In genomic region chr5:45772402-45772801, GRCh38 we compare ENCODE assay signal across 21 cellular contexts.
DNase-seq lines count a peak whose midpoint lies in the region; ATAC-seq, FAIRE-seq and TF ChIP-seq lines count a peak whose summit lies in the region.
"Had no signal": no experiment of that assay in that cellular context is flagged by ENCODE, and none has a peak within 500 bp of the region (broad histone marks: within the 10 kb centered on the region; RNA-seq: fewer than 3 reads in every experiment).

No MANE protein-coding gene starts in this region.

- no peaks in the 10 kb centered on the region for H3K27me3 Mint-ChIP-seq in GM23338 (ENCODE audit: insufficient read depth, low read depth, poor library complexity)
- H3K27me3 Mint-ChIP-seq: CD4-positive, alpha-beta memory T cell had no signal

- TF ChIP-seq CTCF in GM23338 (conservative IDR thresholded peaks at IDR 0.05; ENCODE audit: low read depth in 2 of 2): no peak
- no peak for TF ChIP-seq CTCF in OCI-LY3 (IDR thresholded peaks at IDR 0.05; ENCODE audit: low read depth, low read length)
- TF ChIP-seq CTCF in vagina (IDR thresholded peaks at IDR 0.05): no peak

- no peak overlapping the region for H3K4me3 ChIP-seq in GM23338
- no peak overlapping the region for H3K4me3 ChIP-seq in OCI-LY3 (ENCODE audit: low read length)
- no peak overlapping the region for H3K4me3 ChIP-seq in vagina
- H3K4me3 ChIP-seq: BLaER1, GM23248 had no signal

- no peak for TF ChIP-seq POLR2A in GM12892 (IDR thresholded peaks at IDR 0.05; ENCODE audit: low read depth, low read length)
- TF ChIP-seq POLR2A in vagina (IDR thresholded peaks at IDR 0.05): no peak

- no peaks in the 10 kb centered on the region for H3K9me3 Mint-ChIP-seq in GM23338

- H3F3A ChIP-seq in GM23338 (replicated peaks; ENCODE audit: low read depth): no peaks in the 10 kb centered on the region

- H2AFZ ChIP-seq in GM23338 (peak overlapping the region; percentile 87; the same call in 1 of the 2 replicates), OCI-LY3 (ENCODE audit: low read depth, low read length) (no peak overlapping the region)
- H2AFZ ChIP-seq: GM23248 had no signal

- H3K27me3 ChIP-seq in GM23338 (ENCODE audit: insufficient read depth): no peaks in the 10 kb centered on the region
- H3K27me3 ChIP-seq in OCI-LY3 (ENCODE audit: low read depth, low read length): no peaks in the 10 kb centered on the region
- no peaks in the 10 kb centered on the region for H3K27me3 ChIP-seq in vagina
- H3K27me3 ChIP-seq: BLaER1 had no signal

- H3K27ac Mint-ChIP-seq in GM23338: no peak overlapping the region
- H3K27ac Mint-ChIP-seq: CD14-positive monocyte; CD4-positive, alpha-beta memory T cell; HFFc6 had no signal

- H3K4me1 Mint-ChIP-seq in GM23338: no peaks in the 10 kb centered on the region
- H3K4me1 Mint-ChIP-seq: CD14-positive monocyte; CD4-positive, alpha-beta memory T cell had no signal

- no peaks in the 10 kb centered on the region for H3K36me3 Mint-ChIP-seq in GM23338 (ENCODE audit: low read depth)
- H3K36me3 Mint-ChIP-seq: CD14-positive monocyte; CD4-positive, alpha-beta memory T cell had no signal

- no peaks in the 10 kb centered on the region for H3K36me3 ChIP-seq in GM23338 (ENCODE audit: insufficient read depth)
- no peaks in the 10 kb centered on the region for H3K36me3 ChIP-seq in OCI-LY3 (replicated peaks; ENCODE audit: low read depth, low read length)
- no peaks in the 10 kb centered on the region for H3K36me3 ChIP-seq in vagina
- H3K36me3 ChIP-seq: BLaER1 had no signal

- ATAC-seq in GM23338 (no peak), GM19455 (IDR thresholded peaks at IDR 0.05; ENCODE audit: unreplicated experiment) (no peak)
- ATAC-seq: HCT116 had no signal

- no peak overlapping the region for H3K27ac ChIP-seq in GM23338 (ENCODE audit: low read depth)
- H3K27ac ChIP-seq in OCI-LY3 (ENCODE audit: low read length): no peak overlapping the region
- no peak overlapping the region for H3K27ac ChIP-seq in vagina
- H3K27ac ChIP-seq: BLaER1, GM23248, KMS-11 had no signal

- H4K20me1 ChIP-seq in GM23338 (replicated peaks; ENCODE audit: insufficient read depth) (no peaks in the 10 kb centered on the region), OCI-LY3 (ENCODE audit: insufficient read depth, low read length) (no peaks in the 10 kb centered on the region)
- H4K20me1 ChIP-seq: BLaER1 had no signal

- H3K4me3 Mint-ChIP-seq in GM23338: no peak overlapping the region
- H3K4me3 Mint-ChIP-seq: CD14-positive monocyte; CD4-positive, alpha-beta memory T cell; HFFc6 had no signal

- H3K9me2 ChIP-seq in GM23338 (ENCODE audit: insufficient read depth): no peaks in the 10 kb centered on the region

- H3K4me2 ChIP-seq in GM23338 (no peak overlapping the region), OCI-LY3 (ENCODE audit: low read length) (peak overlapping the region; percentile 24; the same call in 1 of the 2 replicates)
- H3K4me2 ChIP-seq: BLaER1, KMS-11 had no signal

- DNase-seq in GM12892 (ENCODE audit: insufficient read length): no peak
- no peak for DNase-seq in GM23338 (ENCODE audit: low spot score)
- no peak for DNase-seq in GF-D8 (lab: John Stamatoyannopoulos, UW)
- no peak for DNase-seq in activated T-cell treated with anti-CD3 and anti-CD28 coated beads for 4 hours
- no peak for DNase-seq in vagina (ENCODE audit: extremely low spot score in 2 of 2)
- DNase-seq: 8988T; CD4-positive, alpha-beta memory T cell; DMS153; DMS79; GDM1; GM23248; H7; HFFc6 had no signal

- intact Hi-C loops in vagina (cut with DNase I): no loop called here

- H3K4me1 ChIP-seq in GM23338 (ENCODE audit: insufficient read depth) (no peaks in the 10 kb centered on the region), OCI-LY3 (ENCODE audit: low read length) (peaks cover 9% of the 10 kb centered on the region), vagina (no peaks in the 10 kb centered on the region)
- H3K4me1 ChIP-seq: BLaER1 had no signal

- FAIRE-seq in GM12892 (lab: Jason Lieb, UNC): peak; percentile 40
- FAIRE-seq: GM12891, GM19239 had no signal

- no peak overlapping the region for H3K9ac ChIP-seq in OCI-LY3 (ENCODE audit: low read length)
- H3K9ac ChIP-seq: BLaER1, GM23248, KMS-11 had no signal

- H3K79me2 ChIP-seq in GM23338 (replicated peaks; ENCODE audit: insufficient read depth) (no peaks in the 10 kb centered on the region), OCI-LY3 (ENCODE audit: low read length) (no peaks in the 10 kb centered on the region)

- no peaks in the 10 kb centered on the region for H3K9me3 ChIP-seq in OCI-LY3 (ENCODE audit: insufficient read depth, low read length)
- no peaks in the 10 kb centered on the region for H3K9me3 ChIP-seq in vagina
- H3K9me3 ChIP-seq: BLaER1 had no signal

TF ChIP-seq in GM23338, 12 proteins besides CTCF, POLR2A, EP300 and RAD21 (continues in another document):
- TF ChIP-seq JUNB (IDR thresholded peaks at IDR 0.05; ENCODE audit: unreplicated experiment) (no peak), ZNF462 (CRISPR knock-in tag; IDR thresholded peaks at IDR 0.05) (no peak), EZH2phosphoT487 (IDR thresholded peaks at IDR 0.05; ENCODE audit: unreplicated experiment) (no peak), ZNF331 (CRISPR knock-in tag; IDR thresholded peaks at IDR 0.05; ENCODE audit: low read depth) (no peak), ZNF114 (CRISPR knock-in tag; IDR thresholded peaks at IDR 0.05) (no peak), NANOG (IDR thresholded peaks at IDR 0.05; ENCODE audit: borderline replicate concordance) (no peak), EZH2 (IDR thresholded peaks at IDR 0.05; ENCODE audit: low read depth, unreplicated experiment) (no peak), STAT1 (IDR thresholded peaks at IDR 0.05; ENCODE audit: unreplicated experiment) (no peak)
